In genomic region chr4:110129544-110129943, GRCh38 we compare ENCODE assay signal across 17 cellular contexts.
DNase-seq lines count a peak whose midpoint lies in the region; ATAC-seq and TF ChIP-seq lines count a peak whose summit lies in the region.
"Had no signal": no experiment of that assay in that cellular context is flagged by ENCODE, and none has a peak within 500 bp of the region (broad histone marks: within the 10 kb centered on the region; RNA-seq: fewer than 3 reads in every experiment).

No MANE protein-coding gene starts in this region.

- no peak for TF ChIP-seq CTCF in colonic mucosa (IDR thresholded peaks at IDR 0.05)

- H3K27ac Mint-ChIP-seq in activated CD4-positive, alpha-beta T cell treated with anti-CD3 and anti-CD28 coated beads for 36 hours = no peak overlapping the region
- H3K27ac Mint-ChIP-seq: CD8-positive, alpha-beta memory T cell had no signal

- no peak overlapping the region for H3K18ac ChIP-seq in trophoblast cell (ENCODE audit: low read length)

- no peak overlapping the region for H3K14ac ChIP-seq in trophoblast cell (ENCODE audit: low read length)

- WGBS in trophoblast cell (ENCODE audit: extremely low coverage, insufficient coverage, insufficient read length) = no CpG with 5 or more reads among the region's 3 CpGs

- no peak overlapping the region for H2AFZ ChIP-seq in trophoblast cell (ENCODE audit: insufficient read depth, low read length, poor library complexity)
- H2AFZ ChIP-seq: GM23248 had no signal

- no peak overlapping the region for H2BK5ac ChIP-seq in trophoblast cell (ENCODE audit: low read depth, low read length, poor library complexity)

- no peak overlapping the region for H3K4ac ChIP-seq in trophoblast cell (ENCODE audit: low read depth, low read length)

- POLR2A ChIA-PET in activated CD4-positive, alpha-beta T cell treated with anti-CD3 and anti-CD28 coated beads for 36 hours (lab: Charles Lee) = interaction anchor here (1.0 kb wide), 1 partner anchor 36 kb away, joined by 6 read pairs; no protein-coding TSS in a partner anchor

- no peak overlapping the region for H4K12ac ChIP-seq in trophoblast cell (ENCODE audit: low read depth, low read length)

- no peak overlapping the region for H3K4me2 ChIP-seq in trophoblast cell (ENCODE audit: low read length)
- H3K4me2 ChIP-seq: BLaER1 had no signal

- no peaks in the 10 kb centered on the region for H3K79me2 ChIP-seq in trophoblast cell (ENCODE audit: control insufficient read depth, insufficient read depth, low read length, poor library complexity)

- H3K23ac ChIP-seq in trophoblast cell (ENCODE audit: low read length) = no peak overlapping the region

- no peak overlapping the region for H4K91ac ChIP-seq in trophoblast cell (ENCODE audit: low read depth, low read length)

- DNase-seq in activated CD4-positive, alpha-beta T cell treated with anti-CD3 and anti-CD28 coated beads for 36 hours = no peak
- DNase-seq in activated CD4-positive, alpha-beta T cell treated with anti-CD3 and anti-CD28 coated beads, Interleukin-2, amount 50 U/mL, for 4 hours = no peak
- DNase-seq in colonic mucosa (no peak), trophoblast cell (peak; percentile 91 to 95), left cardiac atrium (no peak)
- DNase-seq: AML-193; Caco-2; CD8-positive, alpha-beta memory T cell; DND-41; GDM1; GM23248 had no signal

- H3K4me1 ChIP-seq in colonic mucosa = peaks cover 5% of the 10 kb centered on the region
- H3K4me1 ChIP-seq in trophoblast cell (ENCODE audit: control insufficient read depth in 1 of 2, insufficient read depth in 2 of 2, low read length in 2 of 2) = peaks cover 0 to 5% of the 10 kb centered on the region in 2 experiments
- H3K4me1 ChIP-seq: BLaER1 had no signal

- peak; percentile 30 for ATAC-seq in activated CD4-positive, alpha-beta T cell treated with anti-CD3 and anti-CD28 coated beads for 36 hours
- ATAC-seq in GM19397 (IDR thresholded peaks at IDR 0.05; ENCODE audit: unreplicated experiment) (no peak), left cardiac atrium (no peak), HG03565 (IDR thresholded peaks at IDR 0.05; ENCODE audit: unreplicated experiment) (no peak)
- ATAC-seq: HCT116 had no signal

- H2AK5ac ChIP-seq in trophoblast cell (ENCODE audit: low read length) = no peak overlapping the region

- no peaks in the 10 kb centered on the region for H3K36me3 Mint-ChIP-seq in activated CD4-positive, alpha-beta T cell treated with anti-CD3 and anti-CD28 coated beads for 36 hours (ENCODE audit: low read depth)

- no peaks in the 10 kb centered on the region for H3K79me1 ChIP-seq in trophoblast cell (ENCODE audit: low read length)

- H3K27me3 ChIP-seq in colonic mucosa (no peaks in the 10 kb centered on the region), trophoblast cell (ENCODE audit: insufficient read depth, low read length) (no peaks in the 10 kb centered on the region)
- H3K27me3 ChIP-seq: BLaER1 had no signal

- no peaks in the 10 kb centered on the region for H3K27me3 Mint-ChIP-seq in activated CD4-positive, alpha-beta T cell treated with anti-CD3 and anti-CD28 coated beads for 36 hours
- H3K27me3 Mint-ChIP-seq: CD8-positive, alpha-beta memory T cell had no signal

- intact Hi-C loops in activated CD4-positive, alpha-beta T cell treated with anti-CD3 and anti-CD28 coated beads for 36 hours (cut with DNase I, micrococcal nuclease) = no loop called here
- intact Hi-C loops in colonic mucosa (cut with DNase I) = no loop called here
- intact Hi-C loops in left cardiac atrium (cut with DNase I) = no loop called here

- H3K9me3 ChIP-seq in colonic mucosa (no peaks in the 10 kb centered on the region), trophoblast cell (ENCODE audit: insufficient read depth, low read depth, low read length) (no peaks in the 10 kb centered on the region)
- H3K9me3 ChIP-seq: BLaER1, Caco-2 had no signal

- H3K9ac ChIP-seq in colonic mucosa (ENCODE audit: low read depth in 2 of 2, low read length in 2 of 2) (no peak overlapping the region), trophoblast cell (ENCODE audit: low read length) (no peak overlapping the region)
- H3K9ac ChIP-seq: BLaER1, GM23248 had no signal

- no peak overlapping the region for H2BK12ac ChIP-seq in trophoblast cell (ENCODE audit: low read length)

- H3K4me1 Mint-ChIP-seq in activated CD4-positive, alpha-beta T cell treated with anti-CD3 and anti-CD28 coated beads for 36 hours = peaks cover 15% of the 10 kb centered on the region

- CTCF ChIA-PET in activated CD4-positive, alpha-beta T cell treated with anti-CD3 and anti-CD28 coated beads for 36 hours (lab: Charles Lee) = interaction anchor here (1.6 kb wide), 1 partner anchor 80 kb away, joined by 4 read pairs; no protein-coding TSS in a partner anchor

- H3K36me3 ChIP-seq in colonic mucosa (no peaks in the 10 kb centered on the region), trophoblast cell (ENCODE audit: control insufficient read depth in 1 of 2, insufficient read depth in 2 of 2, low read length in 2 of 2) (no peaks in the 10 kb centered on the region)

- H2BK120ac ChIP-seq in trophoblast cell (ENCODE audit: insufficient read depth, low read length, poor library complexity) = no peak overlapping the region

- no peak overlapping the region for H3K4me3 ChIP-seq in colonic mucosa
- H3K4me3 ChIP-seq in trophoblast cell (ENCODE audit: low read depth, low read length) = no peak overlapping the region
- H3K4me3 ChIP-seq: BLaER1, GM23248 had no signal

- peak overlapping the region; percentile 8 for H3K27ac ChIP-seq in colonic mucosa
- peak overlapping the region; percentile 33 for H3K27ac ChIP-seq in trophoblast cell (ENCODE audit: low read depth, low read length)
- H3K27ac ChIP-seq: 22Rv1, BLaER1, GM23248, HL-60 had no signal

- no peak overlapping the region for H3K4me3 Mint-ChIP-seq in activated CD4-positive, alpha-beta T cell treated with anti-CD3 and anti-CD28 coated beads for 36 hours
- H3K4me3 Mint-ChIP-seq: CD8-positive, alpha-beta memory T cell had no signal

- no peak overlapping the region for H4K8ac ChIP-seq in trophoblast cell (ENCODE audit: low read depth, low read length)

- H3K9me3 Mint-ChIP-seq in activated CD4-positive, alpha-beta T cell treated with anti-CD3 and anti-CD28 coated beads for 36 hours (ENCODE audit: low read depth) = peaks cover 1% of the 10 kb centered on the region
- H3K9me3 Mint-ChIP-seq: CD8-positive, alpha-beta memory T cell had no signal

Comparison
In these comparisons a context has a peak if more than half of its experiments do, and no peak if none do; other contexts are left out.
1. DNase-seq: peak in trophoblast cell (2 of 2); none in activated CD4-positive, alpha-beta T cell treated with anti-CD3 and anti-CD28 coated beads for 36 hours (single experiment), activated CD4-positive, alpha-beta T cell treated with anti-CD3 and anti-CD28 coated beads, Interleukin-2, amount 50 U/mL, for 4 hours (0 of 2), colonic mucosa (single experiment) and left cardiac atrium (single experiment).